8 cellular contexts compared by ENCODE assay signal in genomic region chr2:207143474-207144190, GRCh38. TPM values are rescaled to one million over a fixed set of nuclear protein-coding genes. Genes with fewer than 3 reads are reported as not detected.
DNase-seq lines count a peak whose midpoint lies in the region; ATAC-seq and TF ChIP-seq lines count a peak whose summit lies in the region.

No MANE protein-coding gene starts in this region.

- no peaks in the 10 kb centered on the region for H3K9me3 ChIP-seq in right lobe of liver
- H3K9me3 ChIP-seq in PC-3 (ENCODE audit: low read length), result no peaks in the 10 kb centered on the region

- peaks cover 48% of the 10 kb centered on the region for H3K4me1 Mint-ChIP-seq in T-helper 2 cell treated with Interferon-gamma antibody and Interleukin-4, amounts not matched to agents 5 μg/mL and 100 μg/mL, for 36 hours (ENCODE audit: low read depth)
- peaks cover 11% of the 10 kb centered on the region for H3K4me1 Mint-ChIP-seq in central memory CD8-positive, alpha-beta T cell

- no peaks in the 10 kb centered on the region for H3K9me3 Mint-ChIP-seq in T-helper 2 cell treated with Interferon-gamma antibody and Interleukin-4, amounts not matched to agents 5 μg/mL and 100 μg/mL, for 36 hours
- no peaks in the 10 kb centered on the region for H3K9me3 Mint-ChIP-seq in central memory CD8-positive, alpha-beta T cell

- TF ChIP-seq CTCF in right lobe of liver (IDR thresholded peaks at IDR 0.05) (no peak), PC-3 (conservative IDR thresholded peaks at IDR 0.05; ENCODE audit: low read depth, low read length) (no peak)

- no peaks in the 10 kb centered on the region for H4K20me1 ChIP-seq in PC-3 (ENCODE audit: low read length)

- peaks cover 0 to 23% (median 5%) of the 10 kb centered on the region in 4 donors for H3K4me1 ChIP-seq in right lobe of liver
- peaks cover 6% of the 10 kb centered on the region; the same call in 1 of the 2 replicates for H3K4me1 ChIP-seq in PC-3 (ENCODE audit: insufficient read depth, low read length)

- peak overlapping the region; percentile 76 for H3K4me3 Mint-ChIP-seq in T-helper 2 cell treated with Interferon-gamma antibody and Interleukin-4, amounts not matched to agents 5 μg/mL and 100 μg/mL, for 36 hours
- peak overlapping the region; percentile 11 for H3K4me3 Mint-ChIP-seq in central memory CD8-positive, alpha-beta T cell

- H3K27ac Mint-ChIP-seq in T-helper 2 cell treated with Interferon-gamma antibody and Interleukin-4, amounts not matched to agents 5 μg/mL and 100 μg/mL, for 36 hours, result peak overlapping the region; percentile 97
- H3K27ac Mint-ChIP-seq in central memory CD8-positive, alpha-beta T cell (ENCODE audit: low read depth), result peak overlapping the region; percentile 60

- H3K27me3 ChIP-seq in right lobe of liver (no peaks in the 10 kb centered on the region), PC-3 (ENCODE audit: low read length) (no peaks in the 10 kb centered on the region)

- TF ChIP-seq POLR2A in right lobe of liver (IDR thresholded peaks at IDR 0.05), result no peak

- POLR2A ChIA-PET in PC-3 (lab: Charles Lee; ENCODE audit: unreplicated experiment), result no interaction called here

- 26% methylated on average over 9 of the region's 11 CpGs for WGBS in right lobe of liver (ENCODE audit: insufficient coverage, low coverage, low lambda C conversion rate, missing lambda C conversion rate)

- H3K4me3 ChIP-seq in right lobe of liver (no peak overlapping the region), PC-3 (ENCODE audit: low read length) (no peak overlapping the region)

- CTCF ChIA-PET in PC-3 (lab: Charles Lee), result no interaction called here

- no peaks in the 10 kb centered on the region for H3K9me2 ChIP-seq in PC-3 (replicated peaks; ENCODE audit: low read length)

- H3K36me3 Mint-ChIP-seq in T-helper 2 cell treated with Interferon-gamma antibody and Interleukin-4, amounts not matched to agents 5 μg/mL and 100 μg/mL, for 36 hours (ENCODE audit: low read depth), result peaks cover 64% of the 10 kb centered on the region
- H3K36me3 Mint-ChIP-seq in central memory CD8-positive, alpha-beta T cell (ENCODE audit: insufficient read depth), result peaks cover 9% of the 10 kb centered on the region

- intact Hi-C loops in right lobe of liver (cut with DNase I) (no loop called here), PC-3 (cut with micrococcal nuclease) (no loop called here)

- BruUV-seq in PC-3 (replicated peaks; lab: Mats Ljungman, UMichigan), result no TSS peak

- peak overlapping the region; percentile 8 to 77 (median 46) for H3K27ac ChIP-seq in right lobe of liver
- H3K27ac ChIP-seq in PC-3 (ENCODE audit: low read length), result no peak overlapping the region

- no peak for DNase-seq in T-helper 2 cell treated with Interferon-gamma antibody and Interleukin-4, amounts not matched to agents 5 μg/mL and 100 μg/mL, for 36 hours (ENCODE audit: low spot score)
- no peak for DNase-seq in central memory CD8-positive, alpha-beta T cell (ENCODE audit: low spot score in 2 of 2)
- peak; percentile 51 to 67 (median 65) for DNase-seq in right lobe of liver
- DNase-seq in stimulated activated CD4-positive, alpha-beta T cell treated with anti-CD3 and anti-CD28 coated beads, TNF-alpha, amount 100 ng/mL, for 1 hour (ENCODE audit: low read depth in 3 of 3, low spot score in 1 of 3), result peak in 2 of 3 donors; percentile 19 to 35
- no peak for DNase-seq in middle frontal gyrus (ENCODE audit: extremely low spot score, low spot score)
- DNase-seq in PC-3, result no peak

- H3F3A ChIP-seq in PC-3 (ENCODE audit: low read length, unreplicated experiment), result no peaks in the 10 kb centered on the region

- no peak overlapping the region for H3K9ac ChIP-seq in PC-3 (ENCODE audit: low read length)

- H3K79me2 ChIP-seq in PC-3 (ENCODE audit: low read length), result no peaks in the 10 kb centered on the region

- H3K4me2 ChIP-seq in PC-3 (ENCODE audit: low read length), result no peak overlapping the region

- H2AFZ ChIP-seq in PC-3 (ENCODE audit: low read length), result no peak overlapping the region

- H3K36me3 ChIP-seq in right lobe of liver (no peaks in the 10 kb centered on the region), PC-3 (ENCODE audit: low read depth, low read length) (no peaks in the 10 kb centered on the region)

- no peaks in the 10 kb centered on the region for H3K27me3 Mint-ChIP-seq in T-helper 2 cell treated with Interferon-gamma antibody and Interleukin-4, amounts not matched to agents 5 μg/mL and 100 μg/mL, for 36 hours (ENCODE audit: low read depth)
- H3K27me3 Mint-ChIP-seq in central memory CD8-positive, alpha-beta T cell, result peaks cover 5% of the 10 kb centered on the region

- ATAC-seq in GM19395 (IDR thresholded peaks at IDR 0.05; ENCODE audit: unreplicated experiment) (peak; percentile 68), HG03521 (IDR thresholded peaks at IDR 0.05; ENCODE audit: unreplicated experiment) (peak; percentile 57), right lobe of liver (peak; percentile 69 to 83 (median 76)), PC-3 (no peak)
- ATAC-seq in central memory CD8-positive, alpha-beta T cell (replicated peaks; ENCODE audit: extremely low read depth, poor library complexity, severe bottlenecking), result peak; percentile 59

RNA-seq across cellular contexts. Expression of gene KLF7, which starts 22.1 kb away (rescaled TPM):
- total RNA-seq in right lobe of liver (10 to 100 TPM in 3 of 6 experiments, 1 to 10 TPM in 3; 3.3 to 14.2 (median 10.2) TPM), PC-3 (2014; rRNA removed) (4.0 and 5.6 TPM in 2 replicates)

Comparison
In these comparisons a context has a peak if more than half of its experiments do, and no peak if none do; other contexts are left out.
1. DNase-seq: peak in right lobe of liver (3 of 3) and stimulated activated CD4-positive, alpha-beta T cell treated with anti-CD3 and anti-CD28 coated beads, TNF-alpha, amount 100 ng/mL, for 1 hour (2 of 3); none in T-helper 2 cell treated with Interferon-gamma antibody and Interleukin-4, amounts not matched to agents 5 μg/mL and 100 μg/mL, for 36 hours (single experiment), central memory CD8-positive, alpha-beta T cell (0 of 2), middle frontal gyrus (single experiment) and PC-3 (single experiment).